8 cellular contexts compared by ENCODE assay signal in genomic region chr1:52348704-52349301, GRCh38. TPM values are rescaled to one million over a fixed set of nuclear protein-coding genes. Genes with fewer than 3 reads are reported as not detected.
DNase-seq lines count a peak whose midpoint lies in the region; FAIRE-seq and TF ChIP-seq lines count a peak whose summit lies in the region.

No MANE protein-coding gene starts in this region.

- H3K4me2 ChIP-seq in Loucy (ENCODE audit: low read depth, low read length, poor library complexity, severe bottlenecking) (no peak overlapping the region), mesendoderm (ENCODE audit: low read length) (no peak overlapping the region)

- no peak overlapping the region for H3K9ac ChIP-seq in Loucy (ENCODE audit: low read depth, low read length, poor library complexity, severe bottlenecking)
- H3K9ac ChIP-seq in mesendoderm (ENCODE audit: low read length) = no peak overlapping the region

- no peak overlapping the region for H4K5ac ChIP-seq in mesendoderm (ENCODE audit: low read length)

- H3K4me1 ChIP-seq in Loucy (ENCODE audit: insufficient read depth, low read length, poor library complexity, severe bottlenecking) (peaks cover 4% of the 10 kb centered on the region), mesendoderm (ENCODE audit: control insufficient read depth, low read depth, low read length) (peaks cover 2% of the 10 kb centered on the region)

- 0 out of 2 replicates have a peak, but pooled peaks have one; percentile 22 for TF ChIP-seq CTCF in Loucy (conservative IDR thresholded peaks at IDR 0.05; ENCODE audit: low read length)

- H3K23ac ChIP-seq in mesendoderm (ENCODE audit: low read length) = no peak overlapping the region

- no peak overlapping the region for H3K4ac ChIP-seq in mesendoderm (ENCODE audit: low read depth, low read length)

- no peaks in the 10 kb centered on the region for H3K79me2 ChIP-seq in Loucy (ENCODE audit: insufficient read depth, low read length)
- no peaks in the 10 kb centered on the region for H3K79me2 ChIP-seq in mesendoderm (ENCODE audit: control insufficient read depth, insufficient read depth, low read length)

- H2BK15ac ChIP-seq in mesendoderm (replicated peaks; ENCODE audit: low read depth) = no peak overlapping the region

- no peaks in the 10 kb centered on the region for H3K9me2 ChIP-seq in Loucy (replicated peaks; ENCODE audit: low read depth, low read length)

- FAIRE-seq in RCC 7860 (lab: Jason Lieb, UNC) = no peak

- no peaks in the 10 kb centered on the region for H3F3A ChIP-seq in Loucy (ENCODE audit: low read depth)

- H3K79me1 ChIP-seq in mesendoderm (ENCODE audit: low read length) = no peaks in the 10 kb centered on the region

- no peaks in the 10 kb centered on the region for H4K20me1 ChIP-seq in Loucy (ENCODE audit: insufficient read depth, low read length, poor library complexity, severe bottlenecking)

- H4K8ac ChIP-seq in mesendoderm (ENCODE audit: low read depth, low read length) = no peak overlapping the region

- no peak overlapping the region for H2AK5ac ChIP-seq in mesendoderm (ENCODE audit: low read length)

- H3K27ac ChIP-seq in cingulate gyrus (ENCODE audit: low read depth, low read length) (peak overlapping the region; percentile 19), mesendoderm (ENCODE audit: low read depth, low read length) (no peak overlapping the region)

- H3K4me3 ChIP-seq in Loucy (ENCODE audit: low read length, poor library complexity, severe bottlenecking) = no peak overlapping the region
- H3K4me3 ChIP-seq in mesendoderm (ENCODE audit: low read length) = no peak overlapping the region

- H2AFZ ChIP-seq in Loucy (ENCODE audit: low read length) = no peak overlapping the region

- H3K56ac ChIP-seq in mesendoderm (ENCODE audit: low read length) = no peak overlapping the region

- no peaks in the 10 kb centered on the region for H3K9me3 ChIP-seq in Loucy (ENCODE audit: insufficient read depth, low read depth, low read length)

- H3K36me3 ChIP-seq in Loucy (ENCODE audit: insufficient read depth, low read length) = peaks cover 2% of the 10 kb centered on the region; the same call in 1 of the 2 replicates
- peaks cover 3% of the 10 kb centered on the region for H3K36me3 ChIP-seq in mesendoderm (ENCODE audit: control insufficient read depth, insufficient read depth, low read length)

- DNase-seq in COR-L47 (lab: John Stamatoyannopoulos, UW) = peak; percentile 21
- peak; percentile 75 for DNase-seq in mesendoderm
- no peak for DNase-seq in NOMO-1 treated with DMSO at 0.1 percent for 48 hours (lab: John Stamatoyannopoulos, UW; ENCODE audit: unreplicated experiment)
- no peak for DNase-seq in NCI-H1417 treated with DMSO at 0.1 percent for 48 hours (lab: John Stamatoyannopoulos, UW)
- DNase-seq in RCC 7860 (ENCODE audit: low spot score) = no peak
- DNase-seq in T-helper 9 cell = no peak

- no CpG with 5 or more reads among the region's 8 CpGs for WGBS in mesendoderm (ENCODE audit: extremely low coverage, insufficient coverage, low lambda C conversion rate)

- H3K27me3 ChIP-seq in Loucy (ENCODE audit: insufficient read depth, low read length, poor library complexity, severe bottlenecking) (no peaks in the 10 kb centered on the region), mesendoderm (ENCODE audit: insufficient read depth, low read length, poor library complexity) (no peaks in the 10 kb centered on the region)

- H2BK120ac ChIP-seq in mesendoderm (ENCODE audit: low read depth, low read length) = no peak overlapping the region

- H2BK5ac ChIP-seq in mesendoderm (ENCODE audit: low read length) = no peak overlapping the region

- no peak overlapping the region for H3K18ac ChIP-seq in mesendoderm (ENCODE audit: low read length)

RNA-seq across cellular contexts. Expression of gene CC2D1B, which starts 17.2 kb away (rescaled TPM):
- 11.1 TPM for polyA plus RNA-seq in mesendoderm (2013, experiment 1 of 2)
- polyA plus RNA-seq in mesendoderm (2013, experiment 2 of 2) = 11.6 TPM

RNA-seq across cellular contexts. Expression of gene ORC1, which starts 55.4 kb away (rescaled TPM):
- 35.1 TPM for polyA plus RNA-seq in mesendoderm (2013, experiment 1 of 2)
- 34.7 TPM for polyA plus RNA-seq in mesendoderm (2013, experiment 2 of 2)

RNA-seq across cellular contexts. Expression of gene PRPF38A, which starts 55.6 kb away (rescaled TPM):
- 74.4 TPM for polyA plus RNA-seq in mesendoderm (2013, experiment 1 of 2)
- polyA plus RNA-seq in mesendoderm (2013, experiment 2 of 2) = 76.0 TPM

Comparison
In these comparisons a context has a peak if more than half of its experiments do, and no peak if none do; other contexts are left out.
1. DNase-seq: peak in COR-L47 (single experiment) and mesendoderm (single experiment); none in NOMO-1 treated with DMSO at 0.1 percent for 48 hours (single experiment), NCI-H1417 treated with DMSO at 0.1 percent for 48 hours (single experiment), RCC 7860 (single experiment) and T-helper 9 cell (single experiment).